In the genomic region with DNA sequence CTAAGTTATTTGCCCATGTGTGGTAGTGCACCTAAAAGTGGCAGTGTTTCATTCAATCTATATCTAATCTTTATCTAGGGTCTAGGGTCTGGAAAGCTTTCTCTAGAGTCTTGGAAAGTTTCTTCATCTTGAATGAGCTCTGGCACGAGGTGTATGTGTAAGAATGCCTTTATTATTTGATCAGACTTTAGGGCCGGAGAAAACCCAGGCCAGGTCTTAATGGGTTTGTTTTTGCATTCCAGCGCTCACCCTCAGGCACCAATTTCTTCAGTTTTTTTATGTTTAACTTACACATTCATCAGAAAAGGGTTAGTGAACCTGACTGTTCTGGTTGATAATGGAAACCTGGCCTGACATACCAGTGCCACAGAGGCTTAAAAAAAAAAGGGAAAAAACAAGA, we compare ENCODE assay signal across 25 cellular contexts.
A peak's percentile ranks its signal among the peaks of the same experiment; 100 is the strongest.
DNase-seq lines count a peak whose midpoint lies in the region; ATAC-seq, FAIRE-seq and TF ChIP-seq lines count a peak whose summit lies in the region.
"Had no signal": no experiment of that assay in that cellular context is flagged by ENCODE, and none has a peak within 500 bp of the region (broad histone marks: within the 10 kb centered on the region; RNA-seq: fewer than 3 reads in every experiment).

No MANE protein-coding gene starts in this region.

- H3K9me2 ChIP-seq in PC-3 (replicated peaks; ENCODE audit: low read length) = no peaks in the 10 kb centered on the region
- no peaks in the 10 kb centered on the region for H3K9me2 ChIP-seq in GM23338 (ENCODE audit: insufficient read depth)

- FAIRE-seq in kidney (lab: Jason Lieb, UNC) = no peak
- FAIRE-seq: GM19239, H54 had no signal

- H3K79me1 ChIP-seq in trophoblast cell (ENCODE audit: low read length) = no peaks in the 10 kb centered on the region

- BruUV-seq in PC-3 (replicated peaks; lab: Mats Ljungman, UMichigan) = no TSS peak

- POLR2A ChIA-PET in PC-3 (lab: Charles Lee; ENCODE audit: unreplicated experiment) = no interaction called here

- no peaks in the 10 kb centered on the region for H3K27me3 ChIP-seq in PC-3 (ENCODE audit: low read length)
- H3K27me3 ChIP-seq in adipocyte (replicated peaks; ENCODE audit: control insufficient read depth, insufficient read depth, low read length) = no peaks in the 10 kb centered on the region
- H3K27me3 ChIP-seq in trophoblast cell (ENCODE audit: insufficient read depth, low read length) = no peaks in the 10 kb centered on the region
- H3K27me3 ChIP-seq in HAP-1 (ENCODE audit: low read depth) = no peaks in the 10 kb centered on the region
- H3K27me3 ChIP-seq in GM23338 (ENCODE audit: insufficient read depth) = no peaks in the 10 kb centered on the region
- H3K27me3 ChIP-seq: SJSA1 had no signal

- no peak overlapping the region for H3K18ac ChIP-seq in trophoblast cell (ENCODE audit: low read length)

- H3K36me3 ChIP-seq in PC-3 (ENCODE audit: low read depth, low read length) = no peaks in the 10 kb centered on the region
- no peaks in the 10 kb centered on the region for H3K36me3 ChIP-seq in adipocyte (ENCODE audit: control insufficient read depth, insufficient read depth, low read length, severe bottlenecking)
- no peaks in the 10 kb centered on the region for H3K36me3 ChIP-seq in kidney (ENCODE audit: control insufficient read depth in 1 of 2, insufficient read depth in 2 of 2, low read length in 2 of 2)
- H3K36me3 ChIP-seq in trophoblast cell (ENCODE audit: control insufficient read depth in 1 of 2, insufficient read depth in 2 of 2, low read length in 2 of 2) = no peaks in the 10 kb centered on the region
- H3K36me3 ChIP-seq in HAP-1 (replicated peaks) = no peaks in the 10 kb centered on the region
- no peaks in the 10 kb centered on the region for H3K36me3 ChIP-seq in GM23338 (ENCODE audit: insufficient read depth)
- H3K36me3 ChIP-seq: SJSA1 had no signal

- no CpG with 5 or more reads among the region's 3 CpGs for WGBS in trophoblast cell (ENCODE audit: extremely low coverage, insufficient coverage, insufficient read length)

- H3K9me3 ChIP-seq in PC-3 (ENCODE audit: low read length) (no peaks in the 10 kb centered on the region), adipocyte (ENCODE audit: control insufficient read depth, low read length) (peaks cover 5% of the 10 kb centered on the region), kidney (ENCODE audit: control insufficient read depth in 1 of 2, low read length in 2 of 2) (no peaks in the 10 kb centered on the region), trophoblast cell (ENCODE audit: insufficient read depth, low read depth, low read length) (no peaks in the 10 kb centered on the region), HAP-1 (no peaks in the 10 kb centered on the region)
- H3K9me3 ChIP-seq: SJSA1 had no signal

- H3K4me3 Mint-ChIP-seq in GM23338 = no peak overlapping the region
- H3K4me3 Mint-ChIP-seq: IgD-negative memory B cell had no signal

- H3K27ac ChIP-seq in PC-3 (ENCODE audit: low read length) (no peak overlapping the region), kidney (ENCODE audit: low read depth in 2 of 2, low read length in 2 of 2) (peak overlapping the region; percentile 0 to 53), trophoblast cell (ENCODE audit: low read depth, low read length) (peak overlapping the region; percentile 76), GM23338 (ENCODE audit: low read depth) (no peak overlapping the region)
- H3K27ac ChIP-seq: HL-60, KMS-11, PC-9, SJSA1 had no signal

- H3K27ac Mint-ChIP-seq in GM23338 = no peak overlapping the region
- H3K27ac Mint-ChIP-seq: IgD-negative memory B cell had no signal

- no peaks in the 10 kb centered on the region for H3K9me3 Mint-ChIP-seq in GM23338
- H3K9me3 Mint-ChIP-seq: IgD-negative memory B cell had no signal

- H2BK120ac ChIP-seq in trophoblast cell (ENCODE audit: insufficient read depth, low read length, poor library complexity) = no peak overlapping the region

- H3K9ac ChIP-seq in PC-3 (ENCODE audit: low read length) = no peak overlapping the region
- H3K9ac ChIP-seq in adipocyte (ENCODE audit: low read length) = no peak overlapping the region
- H3K9ac ChIP-seq in kidney (ENCODE audit: low read length in 2 of 2) = no peak overlapping the region
- no peak overlapping the region for H3K9ac ChIP-seq in trophoblast cell (ENCODE audit: low read length)
- H3K9ac ChIP-seq: KMS-11 had no signal

- H3K4me1 Mint-ChIP-seq in GM23338 = peaks cover under 1% of the 10 kb centered on the region
- H3K4me1 Mint-ChIP-seq: IgD-negative memory B cell had no signal

- intact Hi-C loops in PC-3 (cut with micrococcal nuclease) = loop anchor here (10.0 kb wide), 1 partner anchor 115 kb away; no protein-coding TSS in a partner anchor
- intact Hi-C loops in kidney (cut with DNase I) = no loop called here

- no peak overlapping the region for H3K4ac ChIP-seq in trophoblast cell (ENCODE audit: low read depth, low read length)

- no peaks in the 10 kb centered on the region for H3F3A ChIP-seq in PC-3 (ENCODE audit: low read length, unreplicated experiment)
- H3F3A ChIP-seq in GM23338 (replicated peaks; ENCODE audit: low read depth) = no peaks in the 10 kb centered on the region

- TF ChIP-seq CTCF in PC-3 (conservative IDR thresholded peaks at IDR 0.05; ENCODE audit: low read depth, low read length) (no peak), kidney (IDR thresholded peaks at IDR 0.05; ENCODE audit: borderline replicate concordance, extremely low read depth, insufficient read depth) (no peak), GM23338 (conservative IDR thresholded peaks at IDR 0.05; ENCODE audit: low read depth in 2 of 2) (no peak)

- CTCF ChIA-PET in PC-3 (lab: Charles Lee) = no interaction called here

- no peak overlapping the region for H2BK5ac ChIP-seq in trophoblast cell (ENCODE audit: low read depth, low read length, poor library complexity)

- no peaks in the 10 kb centered on the region for H3K36me3 Mint-ChIP-seq in GM23338 (ENCODE audit: low read depth)

- H3K4me1 ChIP-seq in PC-3 (ENCODE audit: insufficient read depth, low read length) (no peaks in the 10 kb centered on the region; the same call in 1 of the 2 replicates), adipocyte (ENCODE audit: control insufficient read depth, insufficient read depth, low read length) (peaks cover 3% of the 10 kb centered on the region), kidney (ENCODE audit: control insufficient read depth in 1 of 2, insufficient read depth in 1 of 2, low read depth in 1 of 2, low read length in 2 of 2) (no peaks in the 10 kb centered on the region), trophoblast cell (ENCODE audit: control insufficient read depth in 1 of 2, insufficient read depth in 2 of 2, low read length in 2 of 2) (peaks cover 0 to 2% of the 10 kb centered on the region in 2 experiments), HAP-1 (peaks cover 5% of the 10 kb centered on the region; the same call in 1 of the 2 replicates), GM23338 (ENCODE audit: insufficient read depth) (no peaks in the 10 kb centered on the region; the same call in 1 of the 2 replicates)
- H3K4me1 ChIP-seq: SJSA1 had no signal

- no peak overlapping the region for H4K8ac ChIP-seq in trophoblast cell (ENCODE audit: low read depth, low read length)

- H3K79me2 ChIP-seq in PC-3 (ENCODE audit: low read length) = no peaks in the 10 kb centered on the region
- no peaks in the 10 kb centered on the region for H3K79me2 ChIP-seq in trophoblast cell (ENCODE audit: control insufficient read depth, insufficient read depth, low read length, poor library complexity)
- no peaks in the 10 kb centered on the region for H3K79me2 ChIP-seq in GM23338 (replicated peaks; ENCODE audit: insufficient read depth)

- H3K23ac ChIP-seq in trophoblast cell (ENCODE audit: low read length) = no peak overlapping the region

- H2AFZ ChIP-seq in PC-3 (ENCODE audit: low read length) (no peak overlapping the region), trophoblast cell (ENCODE audit: insufficient read depth, low read length, poor library complexity) (no peak overlapping the region), GM23338 (no peak overlapping the region)

- H4K20me1 ChIP-seq in PC-3 (ENCODE audit: low read length) (no peaks in the 10 kb centered on the region), GM23338 (replicated peaks; ENCODE audit: insufficient read depth) (no peaks in the 10 kb centered on the region)

- ATAC-seq in PC-3 = peak; percentile 45
- ATAC-seq in GM23338 = no peak

- H3K4me3 ChIP-seq in PC-3 (ENCODE audit: low read length) (no peak overlapping the region), adipocyte (ENCODE audit: low read length) (no peak overlapping the region), kidney (ENCODE audit: low read length in 2 of 2) (no peak overlapping the region), trophoblast cell (ENCODE audit: low read depth, low read length) (no peak overlapping the region), HAP-1 (no peak overlapping the region), GM23338 (no peak overlapping the region)
- H3K4me3 ChIP-seq: PC-9, SJSA1 had no signal

- H4K12ac ChIP-seq in trophoblast cell (ENCODE audit: low read depth, low read length) = no peak overlapping the region

- H3K4me2 ChIP-seq in PC-3 (ENCODE audit: low read length) (no peak overlapping the region), trophoblast cell (ENCODE audit: low read length) (no peak overlapping the region), GM23338 (no peak overlapping the region)
- H3K4me2 ChIP-seq: KMS-11, PC-9 had no signal

- no peak overlapping the region for H3K14ac ChIP-seq in trophoblast cell (ENCODE audit: low read length)

- in situ Hi-C loops in HAP-1 (cut with MboI; ENCODE audit: low sequenced_read_pairs) = no loop called here

- H2AK5ac ChIP-seq in trophoblast cell (ENCODE audit: low read length) = no peak overlapping the region

- H2BK12ac ChIP-seq in trophoblast cell (ENCODE audit: low read length) = no peak overlapping the region

- no peak overlapping the region for H4K91ac ChIP-seq in trophoblast cell (ENCODE audit: low read depth, low read length)

- DNase-seq in PC-3 (no peak), adipocyte (ENCODE audit: low read depth) (peak; percentile 4), kidney (no peak), trophoblast cell (peak; percentile 84), hypothalamus (lab: John Stamatoyannopoulos, UW) (no peak), HAP-1 (ENCODE audit: low spot score in 2 of 2) (no peak), activated T-cell treated with anti-CD3 and anti-CD28 coated beads for 4 hours (no peak), GM23338 (ENCODE audit: low spot score) (no peak)
- DNase-seq: DMS153; DND-41; NCI-H1092; NCI-H1436; NCI-H187; NCI-H2107; NCI-H446 treated with DMSO at 0.1 percent for 48 hours; NCI-H82; NK-92 treated with Interleukin-12 subunit alpha and Interleukin-12 subunit beta, amount 100 ng/mL, for 24 hours; Right ventricle myocardium superior had no signal

- peaks cover 2% of the 10 kb centered on the region for H3K27me3 Mint-ChIP-seq in GM23338 (ENCODE audit: insufficient read depth, low read depth, poor library complexity)

TF ChIP-seq in GM23338, 12 proteins besides CTCF, POLR2A, EP300 and RAD21 (continues in another document):
- no peak for TF ChIP-seq EZH2 (IDR thresholded peaks at IDR 0.05; ENCODE audit: low read depth, unreplicated experiment)
- TF ChIP-seq ZNF114 (CRISPR knock-in tag; IDR thresholded peaks at IDR 0.05) = no peak

Comparison
In these comparisons a context has a peak if more than half of its experiments do, and no peak if none do; other contexts are left out.
1. DNase-seq: peak in adipocyte (single experiment) and trophoblast cell (2 of 2); none in PC-3 (single experiment), kidney (single experiment), hypothalamus (0 of 51), HAP-1 (0 of 2), activated T-cell treated with anti-CD3 and anti-CD28 coated beads for 4 hours (single experiment) and GM23338 (single experiment).
2. H3K27ac ChIP-seq: peak in kidney (2 of 2) and trophoblast cell (single experiment); none in PC-3 (single experiment) and GM23338 (single experiment).